In the genomic region with DNA sequence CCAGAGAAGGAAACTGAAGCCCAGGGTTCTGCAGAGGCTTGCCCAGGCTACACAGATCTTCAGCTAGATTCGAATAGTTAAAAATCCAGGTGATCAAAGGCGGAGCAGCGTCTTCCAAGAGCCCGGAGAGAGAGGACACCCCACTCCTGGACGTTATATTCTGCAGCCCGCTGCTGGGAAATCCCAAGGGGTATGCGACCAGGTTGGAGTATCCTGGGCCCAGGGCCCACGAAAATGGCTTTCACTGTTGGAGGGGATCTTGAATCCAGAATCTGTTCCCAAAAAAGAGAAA, we compare ENCODE assay signal across 18 cellular contexts. TPM values are rescaled to one million over a fixed set of nuclear protein-coding genes. Genes with fewer than 3 reads are reported as not detected.
DNase-seq lines count a peak whose midpoint lies in the region; ATAC-seq, FAIRE-seq and TF ChIP-seq lines count a peak whose summit lies in the region.
"Had no signal": no experiment of that assay in that cellular context is flagged by ENCODE, and none has a peak within 500 bp of the region (broad histone marks: within the 10 kb centered on the region; RNA-seq: fewer than 3 reads in every experiment).

No MANE protein-coding gene starts in this region.

- no peak overlapping the region for H2BK12ac ChIP-seq in H1 (ENCODE audit: low read depth, low read length)

- H3K27me3 ChIP-seq in H1 (replicated peaks in 1 of 4; ENCODE audit: control insufficient read depth in 3 of 4, extremely low read depth in 1 of 4, insufficient read depth in 3 of 4, low read length in 3 of 4): peaks cover 0 to 5% (median 3%) of the 10 kb centered on the region in 4 experiments; a peak in 3 of 7 replicates

- CTCF ChIA-PET in activated CD4-positive, alpha-beta T cell treated with anti-CD3 and anti-CD28 coated beads for 36 hours (lab: Charles Lee): interaction anchor here (0.9 kb wide), 1 partner anchor 33 kb away, joined by 3 read pairs; no protein-coding TSS in a partner anchor
- CTCF ChIA-PET in HEK293 (lab: Yijun Ruan, JAX) (interaction anchor here (0.5 to 1.5 kb wide), 3 partner anchors 9 to 148 kb away, joined by 3 to 8 read pairs (median 4); no protein-coding TSS in a partner anchor), H1 (lab: Charles Lee; ENCODE audit: partially characterized antibody) (no interaction called here)

- no peak overlapping the region for H2BK120ac ChIP-seq in H1 (replicated peaks; ENCODE audit: low read depth, low read length)

- no peak overlapping the region for H4K5ac ChIP-seq in H1 (ENCODE audit: insufficient read length, low read depth, low read length)

- FAIRE-seq in H1 (lab: Jason Lieb, UNC): no peak
- FAIRE-seq: G401.6 had no signal

- H3K27ac ChIP-seq in HEK293 (ENCODE audit: extremely low read depth, low read depth, low read length) (no peak overlapping the region), H1 (ENCODE audit: low read depth, low read length) (no peak overlapping the region)
- H3K27ac ChIP-seq: 22Rv1, HL-60, Peyer's patch had no signal

- DNase-seq in activated CD4-positive, alpha-beta T cell treated with anti-CD3 and anti-CD28 coated beads for 36 hours: no peak
- DNase-seq in activated CD4-positive, alpha-beta T cell treated with anti-CD3 and anti-CD28 coated beads, Interleukin-2, amount 50 U/mL, for 1 hour: no peak
- DNase-seq in H1 (ENCODE audit: low read depth in 1 of 2, low spot score in 2 of 2) (no peak), nephron progenitor cell (no peak), T-helper 1 cell (no peak), foreskin melanocyte (no peak), HFFc6 (no peak)
- DNase-seq: DMS79 treated with DMSO at 0.1 percent for 48 hours, NCI-H1092 treated with DMSO at 0.1 percent for 48 hours, NCI-H2081, NCI-H2171 treated with DMSO at 0.1 percent for 48 hours, NCI-H446 treated with DMSO at 0.1 percent for 48 hours, Peyer's patch had no signal

- H4K91ac ChIP-seq in H1 (replicated peaks; ENCODE audit: insufficient read length, low read length): no peak overlapping the region

- H3K4me3 Mint-ChIP-seq in activated CD4-positive, alpha-beta T cell treated with anti-CD3 and anti-CD28 coated beads for 36 hours: peak overlapping the region; percentile 15
- H3K4me3 Mint-ChIP-seq in nephron progenitor cell: peak overlapping the region; percentile 17
- H3K4me3 Mint-ChIP-seq in HFFc6: no peak overlapping the region
- H3K4me3 Mint-ChIP-seq: B cell had no signal

- no peak overlapping the region for H2AK5ac ChIP-seq in H1 (ENCODE audit: low read depth, low read length)

- H3K9me3 ChIP-seq in HEK293 (ENCODE audit: control insufficient read depth, insufficient read depth, low read depth, low read length) (no peaks in the 10 kb centered on the region), H1 (ENCODE audit: insufficient read depth in 2 of 2, low read depth in 1 of 2, low read length in 1 of 2) (no peaks in the 10 kb centered on the region)
- H3K9me3 ChIP-seq: Peyer's patch had no signal

- no peaks in the 10 kb centered on the region for H3K9me3 Mint-ChIP-seq in activated CD4-positive, alpha-beta T cell treated with anti-CD3 and anti-CD28 coated beads for 36 hours (ENCODE audit: low read depth)
- no peaks in the 10 kb centered on the region for H3K9me3 Mint-ChIP-seq in nephron progenitor cell
- H3K9me3 Mint-ChIP-seq in HFFc6: no peaks in the 10 kb centered on the region

- H2BK20ac ChIP-seq in H1 (ENCODE audit: low read length): no peak overlapping the region

- intact Hi-C loops in activated CD4-positive, alpha-beta T cell treated with anti-CD3 and anti-CD28 coated beads for 36 hours (cut with DNase I, micrococcal nuclease): no loop called here

- H3K4me1 ChIP-seq in HEK293 (ENCODE audit: control insufficient read depth, insufficient read depth, low read length): 0 out of 2 replicates have a peak, but pooled peaks cover 3% of the 10 kb centered on the region
- peaks cover 0 to 5% (median 1%) of the 10 kb centered on the region in 4 experiments; a peak in 2 of 7 replicates for H3K4me1 ChIP-seq in H1 (replicated peaks in 1 of 4; ENCODE audit: control insufficient read depth in 3 of 4, insufficient read depth in 4 of 4, low read length in 3 of 4)

- no peaks in the 10 kb centered on the region for H3K79me2 ChIP-seq in H1 (ENCODE audit: control insufficient read depth in 1 of 2, insufficient read depth in 2 of 2, low read length in 2 of 2)

- peaks cover 16% of the 10 kb centered on the region for H3K4me1 Mint-ChIP-seq in activated CD4-positive, alpha-beta T cell treated with anti-CD3 and anti-CD28 coated beads for 36 hours
- H3K4me1 Mint-ChIP-seq in nephron progenitor cell (peaks cover 10% of the 10 kb centered on the region), HFFc6 (ENCODE audit: low read depth) (peaks cover 8% of the 10 kb centered on the region)
- H3K4me1 Mint-ChIP-seq: B cell had no signal

- no peaks in the 10 kb centered on the region for H3K36me3 Mint-ChIP-seq in activated CD4-positive, alpha-beta T cell treated with anti-CD3 and anti-CD28 coated beads for 36 hours (ENCODE audit: low read depth)
- H3K36me3 Mint-ChIP-seq in nephron progenitor cell (ENCODE audit: low read depth): no peaks in the 10 kb centered on the region
- H3K36me3 Mint-ChIP-seq in HFFc6 (ENCODE audit: low read depth): no peaks in the 10 kb centered on the region

- TF ChIP-seq RAD21 in H1 (IDR thresholded peaks at IDR 0.05 in 1 of 2, conservative IDR thresholded peaks at IDR 0.05 in 1 of 2; ENCODE audit: low read depth in 2 of 2, low read length in 2 of 2): no peak

- no peak for TF ChIP-seq EP300 in H1 (IDR thresholded peaks at IDR 0.05; ENCODE audit: borderline replicate concordance in 1 of 2, low read depth in 2 of 2, low read length in 2 of 2)

- no peak for TF ChIP-seq CTCF in HEK293 (tag by site-specific recombination; IDR thresholded peaks at IDR 0.05)
- TF ChIP-seq CTCF in H1 (IDR thresholded peaks at IDR 0.05; ENCODE audit: control extremely low read depth in 1 of 3, insufficient read depth in 1 of 3, low read depth in 1 of 3, low read length in 3 of 3): no peak
- no peak for TF ChIP-seq CTCF in nephron progenitor cell (IDR thresholded peaks at IDR 0.05)
- no peak for TF ChIP-seq CTCF in HFFc6 (IDR thresholded peaks at IDR 0.05)

- peak overlapping the region; percentile 53 to 58 for H3K4me2 ChIP-seq in H1 (ENCODE audit: insufficient read depth in 1 of 2, low read depth in 2 of 2, low read length in 2 of 2)

- H3K23me2 ChIP-seq in H1 (ENCODE audit: low read depth, low read length): no peaks in the 10 kb centered on the region; the same call in 1 of the 2 replicates

- no peaks in the 10 kb centered on the region for H4K20me1 ChIP-seq in H1 (replicated peaks in 1 of 2; ENCODE audit: control insufficient read depth in 1 of 2, insufficient read depth in 2 of 2, low read length in 2 of 2)

- H3K36me3 ChIP-seq in HEK293 (ENCODE audit: control insufficient read depth in 2 of 2, insufficient read depth in 1 of 2, low read length in 2 of 2) (no peaks in the 10 kb centered on the region), H1 (ENCODE audit: control insufficient read depth in 2 of 4, insufficient read depth in 4 of 4, low read length in 3 of 4) (no peaks in the 10 kb centered on the region)
- H3K36me3 ChIP-seq: Peyer's patch had no signal

- no peak overlapping the region for H3K4me3 ChIP-seq in HEK293 (ENCODE audit: low read depth, low read length)
- peak overlapping the region in 3 of 4 experiments; percentile 22 to 48 (median 25); a peak in 5 of 8 replicates for H3K4me3 ChIP-seq in H1 (ENCODE audit: extremely low read depth in 1 of 4, insufficient read depth in 2 of 4, low read depth in 3 of 4, low read length in 4 of 4)
- H3K4me3 ChIP-seq: Peyer's patch had no signal

- no peak overlapping the region for H3K18ac ChIP-seq in H1 (ENCODE audit: extremely low read depth, low read length)

- H3K79me1 ChIP-seq in H1 (ENCODE audit: low read depth, low read length): no peaks in the 10 kb centered on the region

- H4K8ac ChIP-seq in H1 (ENCODE audit: extremely low read depth, insufficient read depth, low read length): no peak overlapping the region; the same call in 1 of the 2 replicates

- no peak overlapping the region for H3K56ac ChIP-seq in H1 (replicated peaks; ENCODE audit: insufficient read length, low read depth, low read length)

- H3K23ac ChIP-seq in H1 (ENCODE audit: insufficient read length): no peak overlapping the region

- no peak for TF ChIP-seq POLR2A in H1 (IDR thresholded peaks at IDR 0.05; ENCODE audit: control extremely low read depth in 1 of 2, low read depth in 2 of 2, low read length in 2 of 2)

- no peak overlapping the region for H3K27ac Mint-ChIP-seq in activated CD4-positive, alpha-beta T cell treated with anti-CD3 and anti-CD28 coated beads for 36 hours
- H3K27ac Mint-ChIP-seq in nephron progenitor cell (no peak overlapping the region), HFFc6 (no peak overlapping the region)
- H3K27ac Mint-ChIP-seq: B cell had no signal

- peaks cover 78% of the 10 kb centered on the region for H3K27me3 Mint-ChIP-seq in activated CD4-positive, alpha-beta T cell treated with anti-CD3 and anti-CD28 coated beads for 36 hours
- H3K27me3 Mint-ChIP-seq in nephron progenitor cell (ENCODE audit: low read depth, poor library complexity): peaks cover 70% of the 10 kb centered on the region
- peaks cover 62% of the 10 kb centered on the region for H3K27me3 Mint-ChIP-seq in HFFc6 (ENCODE audit: insufficient read depth)

- POLR2A ChIA-PET in activated CD4-positive, alpha-beta T cell treated with anti-CD3 and anti-CD28 coated beads for 36 hours (lab: Charles Lee): no interaction called here
- POLR2A ChIA-PET in HEK293 (lab: Yijun Ruan, JAX): no interaction called here
- POLR2A ChIA-PET in H1 (lab: Charles Lee; ENCODE audit: partially characterized antibody): interaction anchor here (0.9 kb wide), 1 partner anchor 93 kb away, joined by 3 read pairs; no protein-coding TSS in a partner anchor

- WGBS in H1 (ENCODE audit: extremely low coverage in 1 of 2, insufficient coverage in 1 of 2, insufficient read length in 1 of 2, insufficient replicate concordance in 2 of 2, low coverage in 1 of 2, low lambda C conversion rate in 2 of 2, missing lambda C conversion rate in 1 of 2), 2 experiments: 78% methylated on average over 8 of the region's 8 CpGs; no CpG with 5 or more reads in 1 of the 2 experiments

- H2AFZ ChIP-seq in H1 (ENCODE audit: low read length): peak overlapping the region; percentile 70

- H3K4ac ChIP-seq in H1 (replicated peaks; ENCODE audit: insufficient read length, low read depth, low read length): no peak overlapping the region

- no peak overlapping the region for H3K9ac ChIP-seq in H1 (replicated peaks in 1 of 4; ENCODE audit: extremely low read depth in 1 of 4, low read depth in 3 of 4, low read length in 3 of 4)

- no peak overlapping the region for H3K14ac ChIP-seq in H1 (ENCODE audit: insufficient read length)

- H2BK15ac ChIP-seq in H1 (ENCODE audit: low read length): no peak overlapping the region

- ATAC-seq in activated CD4-positive, alpha-beta T cell treated with anti-CD3 and anti-CD28 coated beads for 36 hours: no peak

- H2BK5ac ChIP-seq in H1 (ENCODE audit: low read depth, low read length): no peak overlapping the region

RNA-seq across cellular contexts. Expression of a gene that starts 44.9 kb away (rescaled TPM):
- total RNA-seq in activated CD4-positive, alpha-beta T cell treated with anti-CD3 and anti-CD28 coated beads for 36 hours: 100 to 1,000 TPM; 451 to 502 TPM
- total RNA-seq in H1 (2021; fragmentation: NEBNext Ultra II Directional; extraction: Animal tissue kit (Norgen Biotek cat#: 25700)): 24.4 and 28.0 TPM in 2 replicates
- 20.2 and 26.1 TPM in 2 replicates for polyA plus RNA-seq in H1 (2011; rRNA removed)
- polyA plus RNA-seq in H1 (2011; cell fraction: cytosol; rRNA removed): 29.0 TPM
- polyA plus RNA-seq in H1 (2011; cell fraction: nucleus; rRNA removed): 29.1 TPM
- 26.1 to 29.2 TPM (median 27.6 TPM) in 4 replicates for polyA plus RNA-seq in H1 (2012, experiment 1 of 2)
- 30.7 TPM for polyA plus RNA-seq in H1 (2012, experiment 2 of 2)
- polyA plus RNA-seq in H1 (2013, experiment 1 of 2): 35.3 TPM
- 41.8 TPM for polyA plus RNA-seq in H1 (2013, experiment 2 of 2)
- 17.0 and 18.3 TPM in 2 replicates for polyA minus RNA-seq in H1 (2011; rRNA and poly(A)+ RNA removed)
- 16.2 TPM for polyA minus RNA-seq in H1 (2011; cell fraction: cytosol; rRNA and poly(A)+ RNA removed)
- 20.6 TPM for polyA minus RNA-seq in H1 (2011; cell fraction: nucleus; rRNA and poly(A)+ RNA removed)
- total RNA-seq in HFFc6 (2021; fragmentation: NEBNext Ultra II Directional; extraction: Animal tissue kit (Norgen Biotek cat#: 25700)): 100 to 1,000 TPM; 122 to 131 (median 126) TPM
